Comparison of ENCODE assay signal across 15 cellular contexts in the genomic region with DNA sequence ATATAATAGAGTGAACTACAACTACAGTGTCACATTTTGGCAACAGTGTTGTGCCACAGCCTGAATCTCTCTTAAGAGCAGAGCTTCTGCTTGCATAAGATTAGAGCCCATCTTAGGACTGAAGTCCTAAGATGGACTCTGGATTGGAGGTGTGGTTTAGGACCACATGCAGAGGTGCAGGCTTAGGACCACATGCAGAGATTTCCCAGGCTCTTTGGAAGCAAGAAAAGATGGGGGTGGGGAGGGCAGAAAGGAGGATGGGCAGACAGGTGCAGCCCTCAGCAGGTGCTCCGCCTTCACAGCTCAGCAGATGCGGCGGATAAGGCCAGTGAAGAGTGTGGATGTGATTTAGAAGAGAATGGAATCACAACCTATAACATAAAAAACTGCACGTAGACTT.
A peak's percentile ranks its signal among the peaks of the same experiment; 100 is the strongest.
DNase-seq lines count a peak whose midpoint lies in the region; ATAC-seq lines count a peak whose summit lies in the region.
"Had no signal": no experiment of that assay in that cellular context is flagged by ENCODE, and none has a peak within 500 bp of the region (broad histone marks: within the 10 kb centered on the region; RNA-seq: fewer than 3 reads in every experiment).

No MANE protein-coding gene starts in this region.

- no peaks in the 10 kb centered on the region for H3K36me3 ChIP-seq in ectodermal cell (ENCODE audit: control insufficient read depth, insufficient read depth, low read length)
- peaks cover 25% of the 10 kb centered on the region for H3K36me3 ChIP-seq in effector memory CD4-positive, alpha-beta T cell (ENCODE audit: control insufficient read depth, insufficient read depth, low read length)

- in situ Hi-C loops in KBM-7 (cut with MboI; ENCODE audit: low pct_unique_long_range_greater_than_20kb, low sequenced_read_pairs): no loop called here

- no peak overlapping the region for H3K4me3 ChIP-seq in ectodermal cell (ENCODE audit: insufficient read depth, low read depth, low read length)
- no peak overlapping the region for H3K4me3 ChIP-seq in effector memory CD4-positive, alpha-beta T cell (ENCODE audit: insufficient read depth, low read depth, low read length, poor library complexity, severe bottlenecking)
- H3K4me3 ChIP-seq: lower lobe of right lung had no signal

- H3K27me3 ChIP-seq in ectodermal cell (ENCODE audit: control insufficient read depth, insufficient read depth, low read length, poor library complexity, severe bottlenecking): no peaks in the 10 kb centered on the region
- no peaks in the 10 kb centered on the region for H3K27me3 ChIP-seq in effector memory CD4-positive, alpha-beta T cell (replicated peaks; ENCODE audit: control insufficient read depth, insufficient read depth, low read length, poor library complexity, severe bottlenecking)

- H3K27ac ChIP-seq in ectodermal cell (ENCODE audit: insufficient read depth, low read depth, low read length, poor library complexity, severe bottlenecking): peak overlapping the region; percentile 1
- H3K27ac ChIP-seq in effector memory CD4-positive, alpha-beta T cell (ENCODE audit: insufficient read depth, low read length, poor library complexity, severe bottlenecking): no peak overlapping the region
- H3K27ac ChIP-seq: C4-2B, HL-60, lower lobe of right lung had no signal

- 25 to 34% methylated on average over 1 to 3 of the region's 4 CpGs for WGBS in ectodermal cell, 2 experiments

- H3K9me3 ChIP-seq in ectodermal cell (ENCODE audit: control insufficient read depth, low read length): no peaks in the 10 kb centered on the region
- no peaks in the 10 kb centered on the region for H3K9me3 ChIP-seq in effector memory CD4-positive, alpha-beta T cell (ENCODE audit: control insufficient read depth, low read length)
- H3K9me3 ChIP-seq: lower lobe of right lung had no signal

- no peak for ATAC-seq in GM18502 (IDR thresholded peaks at IDR 0.05; ENCODE audit: poor library complexity, unreplicated experiment)
- ATAC-seq: lower lobe of right lung, natural killer cell, T-cell had no signal

- peak; percentile 32 for DNase-seq in NCI-H1105 treated with DMSO at 0.1 percent for 48 hours (lab: John Stamatoyannopoulos, UW)
- DNase-seq in NCI-H1105 (lab: John Stamatoyannopoulos, UW): no peak
- peak; percentile 16 for DNase-seq in NCI-H2227 treated with DMSO at 0.1 percent for 48 hours (lab: John Stamatoyannopoulos, UW)
- no peak for DNase-seq in GM03348 (ENCODE audit: low spot score)
- DNase-seq in effector memory CD4-positive, alpha-beta T cell: no peak
- DNase-seq in KBM-7: no peak
- DNase-seq: central memory CD4-positive, alpha-beta T cell; lower lobe of right lung; natural killer cell; stimulated activated naive CD4-positive, alpha-beta T cell treated with Interleukin-2 at 50 U/mL for 16 hours; T-cell had no signal

- peaks cover 23% of the 10 kb centered on the region for H3K4me1 ChIP-seq in ectodermal cell (ENCODE audit: control insufficient read depth, insufficient read depth, low read length)
- H3K4me1 ChIP-seq in effector memory CD4-positive, alpha-beta T cell (ENCODE audit: control insufficient read depth, insufficient read depth, low read length, poor library complexity, severe bottlenecking): no peaks in the 10 kb centered on the region
- H3K4me1 ChIP-seq: lower lobe of right lung had no signal

Comparison
In these comparisons a context has a peak if more than half of its experiments do, and no peak if none do; other contexts are left out.
1. DNase-seq: peak in NCI-H1105 treated with DMSO at 0.1 percent for 48 hours (single experiment) and NCI-H2227 treated with DMSO at 0.1 percent for 48 hours (single experiment); none in NCI-H1105 (single experiment), GM03348 (single experiment), effector memory CD4-positive, alpha-beta T cell (0 of 3) and KBM-7 (single experiment).